In genomic region chr12:94208433-94208921, GRCh38 we compare ENCODE assay signal across 9 cellular contexts.
DNase-seq lines count a peak whose midpoint lies in the region; ATAC-seq and TF ChIP-seq lines count a peak whose summit lies in the region.
"Had no signal": no experiment of that assay in that cellular context is flagged by ENCODE, and none has a peak within 500 bp of the region (broad histone marks: within the 10 kb centered on the region; RNA-seq: fewer than 3 reads in every experiment).

No MANE protein-coding gene starts in this region.

- peak; percentile 10 to 11 for DNase-seq in activated CD4-positive, alpha-beta T cell treated with anti-CD3 and anti-CD28 coated beads for 24 hours (ENCODE audit: low read depth in 2 of 2)
- no peak for DNase-seq in activated CD4-positive, alpha-beta T cell treated with anti-CD3 and anti-CD28 coated beads for 1 hour
- DNase-seq in osteoblast (ENCODE audit: insufficient read length, low spot score, missing footprints) (no peak), GM23338 (ENCODE audit: low spot score) (no peak), hepatic stellate cell (ENCODE audit: low spot score) (no peak), SKM-1 (lab: John Stamatoyannopoulos, UW; ENCODE audit: unreplicated experiment) (no peak)

- H3K36me3 Mint-ChIP-seq in activated T-helper 17 cell treated with anti-CD3 and anti-CD28 coated beads, Interleukin-2, amount 50 U/mL, for 72 hours (ENCODE audit: low read depth), result peaks cover 9% of the 10 kb centered on the region
- peaks cover 3% of the 10 kb centered on the region; the same call in 1 of the 3 replicates for H3K36me3 Mint-ChIP-seq in GM23338 (ENCODE audit: low read depth)

- no peaks in the 10 kb centered on the region for H3K79me2 ChIP-seq in osteoblast (ENCODE audit: insufficient read depth, low read length)
- no peaks in the 10 kb centered on the region for H3K79me2 ChIP-seq in GM23338 (replicated peaks; ENCODE audit: insufficient read depth)

- peak overlapping the region; percentile 80 for H3K4me3 Mint-ChIP-seq in activated T-helper 17 cell treated with anti-CD3 and anti-CD28 coated beads, Interleukin-2, amount 50 U/mL, for 72 hours
- no peak overlapping the region for H3K4me3 Mint-ChIP-seq in GM23338

- H3K27ac ChIP-seq in osteoblast (ENCODE audit: low read depth, low read length) (peak overlapping the region; percentile 18), GM23338 (ENCODE audit: low read depth) (no peak overlapping the region)
- H3K27ac ChIP-seq: A549 had no signal

- ATAC-seq in HG03280 (IDR thresholded peaks at IDR 0.05; ENCODE audit: unreplicated experiment) (peak; percentile 42), GM23338 (no peak)
- ATAC-seq in activated T-helper 17 cell treated with anti-CD3 and anti-CD28 coated beads, Interleukin-2, amount 50 U/mL, for 72 hours (replicated peaks), result peak; percentile 78
- ATAC-seq: A549 had no signal

- H4K20me1 ChIP-seq in osteoblast (ENCODE audit: insufficient read depth, low read length), result no peaks in the 10 kb centered on the region
- H4K20me1 ChIP-seq in GM23338 (replicated peaks; ENCODE audit: insufficient read depth), result no peaks in the 10 kb centered on the region

- no peaks in the 10 kb centered on the region for H3K9me3 Mint-ChIP-seq in activated T-helper 17 cell treated with anti-CD3 and anti-CD28 coated beads, Interleukin-2, amount 50 U/mL, for 72 hours
- H3K9me3 Mint-ChIP-seq in GM23338, result peaks cover 5% of the 10 kb centered on the region; the same call in 1 of the 3 replicates

- no peaks in the 10 kb centered on the region for H3K9me3 ChIP-seq in osteoblast (ENCODE audit: low read depth, low read length)
- H3K9me3 ChIP-seq: A549 had no signal

- H3K4me3 ChIP-seq in osteoblast (ENCODE audit: insufficient read depth, low read length) (peak overlapping the region; percentile 52), GM23338 (no peak overlapping the region)
- H3K4me3 ChIP-seq: A549 had no signal

- peak overlapping the region; percentile 73 for H3K4me2 ChIP-seq in osteoblast (ENCODE audit: insufficient read depth, low read length)
- H3K4me2 ChIP-seq in GM23338, result no peak overlapping the region
- H3K4me2 ChIP-seq: A549 had no signal

- H2AFZ ChIP-seq in osteoblast (ENCODE audit: low read length) (peak overlapping the region; percentile 70), GM23338 (no peak overlapping the region; the same call in 1 of the 2 replicates)

- no peaks in the 10 kb centered on the region for H3K27me3 Mint-ChIP-seq in activated T-helper 17 cell treated with anti-CD3 and anti-CD28 coated beads, Interleukin-2, amount 50 U/mL, for 72 hours
- H3K27me3 Mint-ChIP-seq in GM23338 (ENCODE audit: insufficient read depth, low read depth, poor library complexity), result peaks cover 3% of the 10 kb centered on the region

- H3F3A ChIP-seq in GM23338 (replicated peaks; ENCODE audit: low read depth), result no peaks in the 10 kb centered on the region

- H3K4me1 ChIP-seq in osteoblast (ENCODE audit: insufficient read depth, low read length), result peaks cover 15% of the 10 kb centered on the region
- peaks cover 26% of the 10 kb centered on the region for H3K4me1 ChIP-seq in GM23338 (ENCODE audit: insufficient read depth)
- H3K4me1 ChIP-seq: A549 had no signal

- H3K36me3 ChIP-seq in osteoblast (ENCODE audit: insufficient read depth, low read length) (no peaks in the 10 kb centered on the region), GM23338 (ENCODE audit: insufficient read depth) (no peaks in the 10 kb centered on the region)

- H3K9me2 ChIP-seq in GM23338 (ENCODE audit: insufficient read depth), result no peaks in the 10 kb centered on the region

- peaks cover 46% of the 10 kb centered on the region for H3K4me1 Mint-ChIP-seq in activated T-helper 17 cell treated with anti-CD3 and anti-CD28 coated beads, Interleukin-2, amount 50 U/mL, for 72 hours
- H3K4me1 Mint-ChIP-seq in GM23338, result peaks cover 20% of the 10 kb centered on the region

- peak overlapping the region; percentile 97 for H3K27ac Mint-ChIP-seq in activated T-helper 17 cell treated with anti-CD3 and anti-CD28 coated beads, Interleukin-2, amount 50 U/mL, for 72 hours
- no peak overlapping the region for H3K27ac Mint-ChIP-seq in GM23338

- no peak for TF ChIP-seq CTCF in osteoblast (IDR thresholded peaks at IDR 0.05; ENCODE audit: extremely low read depth, low read depth, low read length)
- no peak for TF ChIP-seq CTCF in GM23338 (conservative IDR thresholded peaks at IDR 0.05; ENCODE audit: low read depth in 2 of 2)

- H3K27me3 ChIP-seq in osteoblast (ENCODE audit: insufficient read depth, low read length) (no peaks in the 10 kb centered on the region), GM23338 (ENCODE audit: insufficient read depth) (no peaks in the 10 kb centered on the region)

TF ChIP-seq in GM23338, 12 proteins besides CTCF, POLR2A, EP300 and RAD21 (continues in another document):
- no peak for TF ChIP-seq ZNF114 (CRISPR knock-in tag; IDR thresholded peaks at IDR 0.05)
- no peak for TF ChIP-seq CREB1 (CRISPR knock-in tag; IDR thresholded peaks at IDR 0.05; ENCODE audit: low read depth)
- TF ChIP-seq ZNF462 (CRISPR knock-in tag; IDR thresholded peaks at IDR 0.05), result no peak
- no peak for TF ChIP-seq NANOG (IDR thresholded peaks at IDR 0.05; ENCODE audit: borderline replicate concordance)
- no peak for TF ChIP-seq ZNF331 (CRISPR knock-in tag; IDR thresholded peaks at IDR 0.05; ENCODE audit: low read depth)
- TF ChIP-seq ETS1 (IDR thresholded peaks at IDR 0.05), result no peak
- TF ChIP-seq JUNB (IDR thresholded peaks at IDR 0.05; ENCODE audit: unreplicated experiment), result no peak

Comparison
In these comparisons a context has a peak if more than half of its experiments do, and no peak if none do; other contexts are left out.
1. DNase-seq: peak in activated CD4-positive, alpha-beta T cell treated with anti-CD3 and anti-CD28 coated beads for 24 hours (2 of 2); none in activated CD4-positive, alpha-beta T cell treated with anti-CD3 and anti-CD28 coated beads for 1 hour (single experiment), osteoblast (single experiment), GM23338 (single experiment), hepatic stellate cell (single experiment) and SKM-1 (single experiment).